In the genomic region with DNA sequence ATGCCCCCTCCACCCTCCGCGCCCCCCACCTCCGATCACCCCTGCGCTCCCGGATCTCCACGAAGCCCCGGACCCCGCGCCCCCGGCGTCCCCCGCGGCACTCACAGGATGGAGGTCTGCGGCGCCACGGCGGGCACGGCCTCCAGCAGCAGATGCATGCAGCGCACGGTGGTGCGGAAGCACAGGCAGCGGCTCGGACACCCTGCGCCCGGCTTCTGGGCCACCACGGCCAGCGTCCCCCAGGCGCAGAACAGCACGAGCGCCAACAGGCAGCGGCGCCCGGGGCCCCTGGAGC, we compare ENCODE assay signal across 9 cellular contexts. TPM values are rescaled to one million over a fixed set of nuclear protein-coding genes. Genes with fewer than 3 reads are reported as not detected.
DNase-seq lines count a peak whose midpoint lies in the region; ATAC-seq, FAIRE-seq and TF ChIP-seq lines count a peak whose summit lies in the region.
"Had no signal": no experiment of that assay in that cellular context is flagged by ENCODE, and none has a peak within 500 bp of the region (broad histone marks: within the 10 kb centered on the region; RNA-seq: fewer than 3 reads in every experiment).

No MANE protein-coding gene starts in this region.

- H3K27me3 ChIP-seq in H1 (replicated peaks in 1 of 4; ENCODE audit: control insufficient read depth in 3 of 4, extremely low read depth in 1 of 4, insufficient read depth in 3 of 4, low read length in 3 of 4), result peaks cover 0 to 32% (median 13%) of the 10 kb centered on the region in 4 experiments; a peak in 5 of 7 replicates
- H3K27me3 ChIP-seq in mesenchymal stem cell (ENCODE audit: control insufficient read depth in 1 of 2, insufficient read depth in 1 of 2, low read length in 2 of 2), result peaks cover 0 to 32% of the 10 kb centered on the region in 2 experiments
- no peaks in the 10 kb centered on the region for H3K27me3 ChIP-seq in uterus

- H4K8ac ChIP-seq in H1 (ENCODE audit: extremely low read depth, insufficient read depth, low read length), result peak overlapping the region; percentile 57; the same call in 1 of the 2 replicates
- peak overlapping the region; percentile 55 for H4K8ac ChIP-seq in mesenchymal stem cell (ENCODE audit: low read length)

- H3K36me3 Mint-ChIP-seq in activated naive CD8-positive, alpha-beta T cell treated with anti-CD3 and anti-CD28 coated beads for 36 hours, result no peaks in the 10 kb centered on the region
- H3K36me3 Mint-ChIP-seq in activated naive CD8-positive, alpha-beta T cell treated with anti-CD3 and anti-CD28 coated beads, Interleukin-2, amount 50 U/mL, for 24 hours (ENCODE audit: low read depth), result no peaks in the 10 kb centered on the region
- H3K36me3 Mint-ChIP-seq: activated naive CD4-positive, alpha-beta T cell treated with anti-CD3 and anti-CD28 coated beads, Interleukin-2, amount 50 U/mL, for 24 hours had no signal

- H3K27me3 Mint-ChIP-seq in activated naive CD8-positive, alpha-beta T cell treated with anti-CD3 and anti-CD28 coated beads for 36 hours, result peaks cover 60% of the 10 kb centered on the region
- H3K27me3 Mint-ChIP-seq in activated naive CD8-positive, alpha-beta T cell treated with anti-CD3 and anti-CD28 coated beads, Interleukin-2, amount 50 U/mL, for 24 hours, result peaks cover 39% of the 10 kb centered on the region

- no peak; a peak in 1 of 3 replicates for TF ChIP-seq POLR2A in H1 (IDR thresholded peaks at IDR 0.05; ENCODE audit: control extremely low read depth in 1 of 2, low read depth in 2 of 2, low read length in 2 of 2)
- TF ChIP-seq POLR2A in uterus (IDR thresholded peaks at IDR 0.05), result no peak

- no peaks in the 10 kb centered on the region for H3K9me3 Mint-ChIP-seq in activated naive CD8-positive, alpha-beta T cell treated with anti-CD3 and anti-CD28 coated beads for 36 hours
- H3K9me3 Mint-ChIP-seq in activated naive CD8-positive, alpha-beta T cell treated with anti-CD3 and anti-CD28 coated beads, Interleukin-2, amount 50 U/mL, for 24 hours, result no peaks in the 10 kb centered on the region
- H3K9me3 Mint-ChIP-seq: activated naive CD4-positive, alpha-beta T cell treated with anti-CD3 and anti-CD28 coated beads, Interleukin-2, amount 50 U/mL, for 24 hours had no signal

- no peak overlapping the region for H3K27ac Mint-ChIP-seq in activated naive CD8-positive, alpha-beta T cell treated with anti-CD3 and anti-CD28 coated beads for 36 hours
- no peak overlapping the region for H3K27ac Mint-ChIP-seq in activated naive CD8-positive, alpha-beta T cell treated with anti-CD3 and anti-CD28 coated beads, Interleukin-2, amount 50 U/mL, for 24 hours
- H3K27ac Mint-ChIP-seq: activated naive CD4-positive, alpha-beta T cell treated with anti-CD3 and anti-CD28 coated beads, Interleukin-2, amount 50 U/mL, for 24 hours had no signal

- H3K36me3 ChIP-seq in H1 (ENCODE audit: control insufficient read depth in 2 of 4, insufficient read depth in 4 of 4, low read length in 3 of 4) (no peaks in the 10 kb centered on the region; a peak in 1 of 8 replicates), mesenchymal stem cell (ENCODE audit: control insufficient read depth in 1 of 2, insufficient read depth in 2 of 2, low read depth in 1 of 2, low read length in 2 of 2) (peaks cover 0 to 33% of the 10 kb centered on the region in 2 experiments), uterus (no peaks in the 10 kb centered on the region)

- WGBS in H1 (ENCODE audit: extremely low coverage in 1 of 2, insufficient coverage in 1 of 2, insufficient read length in 1 of 2, insufficient replicate concordance in 2 of 2, low coverage in 1 of 2, low lambda C conversion rate in 2 of 2, missing lambda C conversion rate in 1 of 2), 2 experiments, result 0% methylated on average over 6 of the region's 33 CpGs; no CpG with 5 or more reads in 1 of the 2 experiments
- under 1% methylated on average over 20 of the region's 33 CpGs for WGBS in mesenchymal stem cell

- H3K4me3 ChIP-seq in H1 (ENCODE audit: extremely low read depth in 1 of 4, insufficient read depth in 2 of 4, low read depth in 3 of 4, low read length in 4 of 4) (peak overlapping the region; percentile 53 to 94 (median 70)), mesenchymal stem cell (ENCODE audit: insufficient read depth in 1 of 2, low read depth in 1 of 2, low read length in 2 of 2) (peak overlapping the region; percentile 79 to 92), uterus (peak overlapping the region; percentile 52 to 94)

- peak overlapping the region; percentile 44; the same call in 1 of the 2 replicates for H3K27ac ChIP-seq in H1 (ENCODE audit: low read depth, low read length)
- H3K27ac ChIP-seq in mesenchymal stem cell (ENCODE audit: low read length, poor library complexity, severe bottlenecking), result peak overlapping the region; percentile 65
- peak overlapping the region; percentile 98 to 99 for H3K27ac ChIP-seq in uterus

- H3K14ac ChIP-seq in H1 (ENCODE audit: insufficient read length) (no peak overlapping the region), mesenchymal stem cell (ENCODE audit: low read length in 2 of 2) (peak overlapping the region; percentile 48 to 94)

- no peaks in the 10 kb centered on the region for H3K9me3 ChIP-seq in H1 (ENCODE audit: insufficient read depth in 2 of 2, low read depth in 1 of 2, low read length in 1 of 2)
- H3K9me3 ChIP-seq in mesenchymal stem cell (ENCODE audit: control insufficient read depth, low read length), result no peaks in the 10 kb centered on the region
- no peaks in the 10 kb centered on the region for H3K9me3 ChIP-seq in uterus

- H2BK20ac ChIP-seq in H1 (ENCODE audit: low read length), result no peak overlapping the region

- no peak for ATAC-seq in activated naive CD8-positive, alpha-beta T cell treated with anti-CD3 and anti-CD28 coated beads, Interleukin-2, amount 50 U/mL, for 24 hours
- ATAC-seq in GM21723 (IDR thresholded peaks at IDR 0.05; ENCODE audit: unreplicated experiment), result no peak

- no peak overlapping the region for H3K23ac ChIP-seq in H1 (ENCODE audit: insufficient read length)
- H3K23ac ChIP-seq in mesenchymal stem cell (ENCODE audit: low read length in 2 of 2), result peak overlapping the region in 1 of 2 experiments; percentile 75

- H4K91ac ChIP-seq in H1 (replicated peaks; ENCODE audit: insufficient read length, low read length), result peak overlapping the region; percentile 82
- peak overlapping the region; percentile 93 for H4K91ac ChIP-seq in mesenchymal stem cell (ENCODE audit: low read length)

- no peak overlapping the region for H2AK5ac ChIP-seq in H1 (ENCODE audit: low read depth, low read length)
- no peak overlapping the region for H2AK5ac ChIP-seq in mesenchymal stem cell (ENCODE audit: low read length, severe bottlenecking)

- DNase-seq in activated naive CD8-positive, alpha-beta T cell treated with anti-CD3 and anti-CD28 coated beads for 36 hours, result no peak
- DNase-seq in activated naive CD8-positive, alpha-beta T cell treated with anti-CD3 and anti-CD28 coated beads, Interleukin-2, amount 50 U/mL, for 24 hours, result no peak
- peak in 1 of 2 experiments; percentile 79 for DNase-seq in H1 (ENCODE audit: low read depth in 1 of 2, low spot score in 2 of 2)
- DNase-seq in mesenchymal stem cell, result no peak
- DNase-seq in uterus, result no peak
- DNase-seq in stimulated activated CD4-positive, alpha-beta T cell treated with anti-CD3 and anti-CD28 coated beads, Interleukin-12 subunit alpha, Interleukin-12 subunit beta, amount 100 ng/mL, for 4 hours, result no peak
- no peak for DNase-seq in NCI-H1436 (lab: John Stamatoyannopoulos, UW)

- H2BK120ac ChIP-seq in H1 (replicated peaks; ENCODE audit: low read depth, low read length) (no peak overlapping the region), mesenchymal stem cell (ENCODE audit: low read depth, low read length) (peak overlapping the region; percentile 97)

- H3K56ac ChIP-seq in H1 (replicated peaks; ENCODE audit: insufficient read length, low read depth, low read length), result peak overlapping the region; percentile 70

- H3K4me2 ChIP-seq in H1 (ENCODE audit: insufficient read depth in 1 of 2, low read depth in 2 of 2, low read length in 2 of 2) (peak overlapping the region; percentile 76 to 83), mesenchymal stem cell (ENCODE audit: low read length, poor library complexity, severe bottlenecking) (no peak overlapping the region)

- no peak overlapping the region for H3K4ac ChIP-seq in H1 (replicated peaks; ENCODE audit: insufficient read length, low read depth, low read length)
- H3K4ac ChIP-seq in mesenchymal stem cell (ENCODE audit: low read depth in 1 of 2, low read length in 2 of 2), result peak overlapping the region; percentile 60 to 97

- H3K4me1 Mint-ChIP-seq in activated naive CD8-positive, alpha-beta T cell treated with anti-CD3 and anti-CD28 coated beads for 36 hours, result peaks cover 6% of the 10 kb centered on the region
- H3K4me1 Mint-ChIP-seq in activated naive CD8-positive, alpha-beta T cell treated with anti-CD3 and anti-CD28 coated beads, Interleukin-2, amount 50 U/mL, for 24 hours, result peaks cover 8% of the 10 kb centered on the region

- H3K79me2 ChIP-seq in H1 (ENCODE audit: control insufficient read depth in 1 of 2, insufficient read depth in 2 of 2, low read length in 2 of 2), result peaks cover 7 to 34% of the 10 kb centered on the region in 2 experiments

- TF ChIP-seq RAD21 in H1 (IDR thresholded peaks at IDR 0.05 in 1 of 2, conservative IDR thresholded peaks at IDR 0.05 in 1 of 2; ENCODE audit: low read depth in 2 of 2, low read length in 2 of 2), result no peak

- peak overlapping the region; percentile 43; the same call in 1 of the 2 replicates for H3K18ac ChIP-seq in H1 (ENCODE audit: extremely low read depth, low read length)
- peak overlapping the region; percentile 89 to 95 for H3K18ac ChIP-seq in mesenchymal stem cell (ENCODE audit: low read depth in 1 of 2, low read length in 2 of 2)

- CTCF ChIA-PET in H1 (lab: Charles Lee; ENCODE audit: partially characterized antibody), result no interaction called here

- intact Hi-C loops in uterus (cut with DNase I; ENCODE audit: low total_unique reads), result loop anchor here (10.0 kb wide), 3 partner anchors 69 to 149 kb away; no protein-coding TSS in a partner anchor

- peak overlapping the region; percentile 29 for H3K4me3 Mint-ChIP-seq in activated naive CD8-positive, alpha-beta T cell treated with anti-CD3 and anti-CD28 coated beads for 36 hours
- H3K4me3 Mint-ChIP-seq in activated naive CD8-positive, alpha-beta T cell treated with anti-CD3 and anti-CD28 coated beads, Interleukin-2, amount 50 U/mL, for 24 hours, result no peak overlapping the region

- no peak overlapping the region for H2AFZ ChIP-seq in H1 (ENCODE audit: low read length)
- H2AFZ ChIP-seq in mesenchymal stem cell (ENCODE audit: low read depth, low read length), result peak overlapping the region; percentile 18

- peaks cover 0 to 18% of the 10 kb centered on the region in 2 experiments for H4K20me1 ChIP-seq in H1 (replicated peaks in 1 of 2; ENCODE audit: control insufficient read depth in 1 of 2, insufficient read depth in 2 of 2, low read length in 2 of 2)

- FAIRE-seq in H1 (lab: Jason Lieb, UNC), result no peak

- no peak overlapping the region for H2BK15ac ChIP-seq in H1 (ENCODE audit: low read length)
- H2BK15ac ChIP-seq in mesenchymal stem cell (ENCODE audit: low read depth, poor library complexity, severe bottlenecking), result peak overlapping the region; percentile 20

- POLR2A ChIA-PET in H1 (lab: Charles Lee; ENCODE audit: partially characterized antibody), result interaction anchor here (0.8 to 2.0 kb wide), 5 partner anchors 13 to 118 kb away, joined by 3 to 7 read pairs (median 3); no protein-coding TSS in a partner anchor

- H2BK12ac ChIP-seq in H1 (ENCODE audit: low read depth, low read length) (no peak overlapping the region), mesenchymal stem cell (ENCODE audit: low read length in 2 of 2) (peak overlapping the region in 1 of 2 experiments; percentile 59)

- H3K79me1 ChIP-seq in H1 (ENCODE audit: low read depth, low read length) (peaks cover 4% of the 10 kb centered on the region), mesenchymal stem cell (replicated peaks; ENCODE audit: low read length, poor library complexity, severe bottlenecking) (peaks cover 18% of the 10 kb centered on the region)

- peaks cover 2% of the 10 kb centered on the region; the same call in 1 of the 2 replicates for H3K23me2 ChIP-seq in H1 (ENCODE audit: low read depth, low read length)

- peak overlapping the region; percentile 63; the same call in 1 of the 2 replicates for H2BK5ac ChIP-seq in H1 (ENCODE audit: low read depth, low read length)
- H2BK5ac ChIP-seq in mesenchymal stem cell (ENCODE audit: low read depth, low read length, poor library complexity, severe bottlenecking), result peak overlapping the region; percentile 90

- peak overlapping the region in 2 of 4 experiments; percentile 48 to 69; a peak in 3 of 7 replicates for H3K9ac ChIP-seq in H1 (replicated peaks in 1 of 4; ENCODE audit: extremely low read depth in 1 of 4, low read depth in 3 of 4, low read length in 3 of 4)
- H3K9ac ChIP-seq in mesenchymal stem cell (ENCODE audit: low read length), result peak overlapping the region; percentile 78

- peak overlapping the region; percentile 81 for H4K5ac ChIP-seq in H1 (ENCODE audit: insufficient read length, low read depth, low read length)

- H3K4me1 ChIP-seq in H1 (replicated peaks in 1 of 4; ENCODE audit: control insufficient read depth in 3 of 4, insufficient read depth in 4 of 4, low read length in 3 of 4) (peaks cover 1 to 24% (median 6%) of the 10 kb centered on the region in 4 experiments; a peak in 5 of 7 replicates), mesenchymal stem cell (ENCODE audit: control insufficient read depth, insufficient read depth, low read depth, low read length) (peaks cover 33% of the 10 kb centered on the region), uterus (peaks cover 9 to 16% of the 10 kb centered on the region in 2 donors)

- TF ChIP-seq CTCF in H1 (IDR thresholded peaks at IDR 0.05; ENCODE audit: control extremely low read depth in 1 of 3, insufficient read depth in 1 of 3, low read depth in 1 of 3, low read length in 3 of 3) (no peak), uterus (IDR thresholded peaks at IDR 0.05) (no peak)

- TF ChIP-seq EP300 in H1 (IDR thresholded peaks at IDR 0.05; ENCODE audit: borderline replicate concordance in 1 of 2, low read depth in 2 of 2, low read length in 2 of 2), result no peak

RNA-seq across cellular contexts. Expression of a gene that starts 0.2 kb away (rescaled TPM):
- 1 to 10 TPM; 1.8 to 2.1 TPM for total RNA-seq in activated naive CD8-positive, alpha-beta T cell treated with anti-CD3 and anti-CD28 coated beads for 36 hours
- total RNA-seq in H1 (2021; fragmentation: NEBNext Ultra II Directional; extraction: Animal tissue kit (Norgen Biotek cat#: 25700)), result 131 and 141 TPM in 2 replicates
- polyA plus RNA-seq in H1 (2011; rRNA removed), result 104 and 204 TPM in 2 replicates
- 80.0 TPM for polyA plus RNA-seq in H1 (2011; cell fraction: cytosol; rRNA removed)
- 206 TPM for polyA plus RNA-seq in H1 (2011; cell fraction: nucleus; rRNA removed)
- polyA plus RNA-seq in H1 (2012, experiment 1 of 2), result 74.0 to 91.4 TPM (median 80.3 TPM) in 4 replicates
- 31.1 TPM for polyA plus RNA-seq in H1 (2012, experiment 2 of 2)
- polyA plus RNA-seq in H1 (2013, experiment 1 of 2), result 208 TPM
- 187 TPM for polyA plus RNA-seq in H1 (2013, experiment 2 of 2)
- 68.1 and 71.5 TPM in 2 replicates for polyA minus RNA-seq in H1 (2011; rRNA and poly(A)+ RNA removed)
- polyA minus RNA-seq in H1 (2011; cell fraction: cytosol; rRNA and poly(A)+ RNA removed), result 54.3 TPM
- polyA minus RNA-seq in H1 (2011; cell fraction: nucleus; rRNA and poly(A)+ RNA removed), result 58.5 TPM
- polyA plus RNA-seq in mesenchymal stem cell (2013, experiment 1 of 2), result 621 TPM
- polyA plus RNA-seq in mesenchymal stem cell (2013, experiment 2 of 2), result 614 TPM
- 100 to 1,000 TPM in 1 of 4 donors, 10 to 100 TPM in 3; 26.6 to 254 (median 59.8) TPM for total RNA-seq in uterus

Comparison
In these comparisons a context has a peak if more than half of its experiments do, and no peak if none do; other contexts are left out.
1. H3K27ac ChIP-seq: peak in every context shown above with its lines; median percentile 98 in uterus; 65 in mesenchymal stem cell; 44 in H1.
2. RNA of a gene that starts 0.2 kb away (total RNA-seq): 131 to 141 TPM in H1 and 26.6 to 254 TPM in uterus; 1.8 to 2.1 TPM in activated naive CD8-positive, alpha-beta T cell treated with anti-CD3 and anti-CD28 coated beads for 36 hours; every median in the first group is over 4 times any median in the second.
3. Peak in every context shown above with its lines, with median percentiles within 50 percentile points of each other: H3K4me3 ChIP-seq.